1 cellular context compared by ENCODE assay signal in the genomic region with DNA sequence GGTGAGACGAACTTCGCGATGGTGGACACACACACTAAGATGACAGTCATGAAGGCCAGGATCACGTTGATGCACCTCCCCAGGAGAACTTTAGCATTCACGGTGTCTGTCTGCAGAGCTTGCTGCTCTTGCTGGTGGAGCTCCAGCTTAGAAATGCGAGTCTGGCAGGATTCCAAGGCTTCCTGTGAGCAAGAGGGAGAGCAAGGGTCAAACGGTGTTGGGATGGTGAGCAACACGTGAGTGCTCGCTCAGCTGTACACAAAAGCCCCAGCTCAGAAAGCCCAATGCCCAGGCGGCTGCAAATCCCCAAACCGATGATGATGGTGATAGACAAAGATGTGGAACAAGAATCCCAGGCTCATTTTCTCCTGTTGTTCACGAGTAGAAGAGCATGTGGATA.
A peak's percentile ranks its signal among the peaks of the same experiment; 100 is the strongest.
TF ChIP-seq lines count a peak whose summit lies in the region.

No MANE protein-coding gene starts in this region.

TF ChIP-seq in HepG2, 621 proteins besides CTCF, POLR2A, EP300 and RAD21 (continued from another document and continues in another):
- TF ChIP-seq, protein P1, sequence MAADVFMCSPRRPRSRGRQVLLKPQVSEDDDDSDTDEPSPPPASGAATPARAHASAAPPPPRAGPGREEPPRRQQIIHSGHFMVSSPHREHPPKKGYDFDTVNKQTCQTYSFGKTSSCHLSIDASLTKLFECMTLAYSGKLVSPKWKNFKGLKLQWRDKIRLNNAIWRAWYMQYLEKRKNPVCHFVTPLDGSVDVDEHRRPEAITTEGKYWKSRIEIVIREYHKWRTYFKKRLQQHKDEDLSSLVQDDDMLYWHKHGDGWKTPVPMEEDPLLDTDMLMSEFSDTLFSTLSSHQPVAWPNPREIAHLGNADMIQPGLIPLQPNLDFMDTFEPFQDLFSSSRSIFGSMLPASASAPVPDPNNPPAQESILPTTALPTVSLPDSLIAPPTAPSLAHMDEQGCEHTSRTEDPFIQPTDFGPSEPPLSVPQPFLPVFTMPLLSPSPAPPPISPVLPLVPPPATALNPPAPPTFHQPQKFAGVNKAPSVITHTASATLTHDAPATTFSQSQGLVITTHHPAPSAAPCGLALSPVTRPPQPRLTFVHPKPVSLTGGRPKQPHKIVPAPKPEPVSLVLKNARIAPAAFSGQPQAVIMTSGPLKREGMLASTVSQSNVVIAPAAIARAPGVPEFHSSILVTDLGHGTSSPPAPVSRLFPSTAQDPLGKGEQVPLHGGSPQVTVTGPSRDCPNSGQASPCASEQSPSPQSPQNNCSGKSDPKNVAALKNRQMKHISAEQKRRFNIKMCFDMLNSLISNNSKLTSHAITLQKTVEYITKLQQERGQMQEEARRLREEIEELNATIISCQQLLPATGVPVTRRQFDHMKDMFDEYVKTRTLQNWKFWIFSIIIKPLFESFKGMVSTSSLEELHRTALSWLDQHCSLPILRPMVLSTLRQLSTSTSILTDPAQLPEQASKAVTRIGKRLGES (CRISPR knock-in tag; IDR thresholded peaks at IDR 0.05; ENCODE audit: borderline replicate concordance): peak; percentile 55; the same call in 1 of the 2 replicates
- TF ChIP-seq, protein P2, sequence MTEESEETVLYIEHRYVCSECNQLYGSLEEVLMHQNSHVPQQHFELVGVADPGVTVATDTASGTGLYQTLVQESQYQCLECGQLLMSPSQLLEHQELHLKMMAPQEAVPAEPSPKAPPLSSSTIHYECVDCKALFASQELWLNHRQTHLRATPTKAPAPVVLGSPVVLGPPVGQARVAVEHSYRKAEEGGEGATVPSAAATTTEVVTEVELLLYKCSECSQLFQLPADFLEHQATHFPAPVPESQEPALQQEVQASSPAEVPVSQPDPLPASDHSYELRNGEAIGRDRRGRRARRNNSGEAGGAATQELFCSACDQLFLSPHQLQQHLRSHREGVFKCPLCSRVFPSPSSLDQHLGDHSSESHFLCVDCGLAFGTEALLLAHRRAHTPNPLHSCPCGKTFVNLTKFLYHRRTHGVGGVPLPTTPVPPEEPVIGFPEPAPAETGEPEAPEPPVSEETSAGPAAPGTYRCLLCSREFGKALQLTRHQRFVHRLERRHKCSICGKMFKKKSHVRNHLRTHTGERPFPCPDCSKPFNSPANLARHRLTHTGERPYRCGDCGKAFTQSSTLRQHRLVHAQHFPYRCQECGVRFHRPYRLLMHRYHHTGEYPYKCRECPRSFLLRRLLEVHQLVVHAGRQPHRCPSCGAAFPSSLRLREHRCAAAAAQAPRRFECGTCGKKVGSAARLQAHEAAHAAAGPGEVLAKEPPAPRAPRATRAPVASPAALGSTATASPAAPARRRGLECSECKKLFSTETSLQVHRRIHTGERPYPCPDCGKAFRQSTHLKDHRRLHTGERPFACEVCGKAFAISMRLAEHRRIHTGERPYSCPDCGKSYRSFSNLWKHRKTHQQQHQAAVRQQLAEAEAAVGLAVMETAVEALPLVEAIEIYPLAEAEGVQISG (CRISPR knock-in tag; IDR thresholded peaks at IDR 0.05): peak; percentile 61; the same call in 1 of the 2 replicates
- TF ChIP-seq, protein P3, sequence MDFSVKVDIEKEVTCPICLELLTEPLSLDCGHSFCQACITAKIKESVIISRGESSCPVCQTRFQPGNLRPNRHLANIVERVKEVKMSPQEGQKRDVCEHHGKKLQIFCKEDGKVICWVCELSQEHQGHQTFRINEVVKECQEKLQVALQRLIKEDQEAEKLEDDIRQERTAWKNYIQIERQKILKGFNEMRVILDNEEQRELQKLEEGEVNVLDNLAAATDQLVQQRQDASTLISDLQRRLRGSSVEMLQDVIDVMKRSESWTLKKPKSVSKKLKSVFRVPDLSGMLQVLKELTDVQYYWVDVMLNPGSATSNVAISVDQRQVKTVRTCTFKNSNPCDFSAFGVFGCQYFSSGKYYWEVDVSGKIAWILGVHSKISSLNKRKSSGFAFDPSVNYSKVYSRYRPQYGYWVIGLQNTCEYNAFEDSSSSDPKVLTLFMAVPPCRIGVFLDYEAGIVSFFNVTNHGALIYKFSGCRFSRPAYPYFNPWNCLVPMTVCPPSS (IDR thresholded peaks at IDR 0.05): no peak
- TF ChIP-seq ZNF251 (CRISPR knock-in tag; IDR thresholded peaks at IDR 0.05): no peak
- no peak for TF ChIP-seq SRSF9 (IDR thresholded peaks at IDR 0.05; ENCODE audit: borderline replicate concordance, insufficient read depth, low read depth, low read length, poor library complexity, severe bottlenecking)
- no peak for TF ChIP-seq ZNF510 (CRISPR knock-in tag; IDR thresholded peaks at IDR 0.05; ENCODE audit: low read depth)
- no peak for TF ChIP-seq ETV6 (CRISPR knock-in tag; conservative IDR thresholded peaks at IDR 0.05)
- TF ChIP-seq ASH2L (IDR thresholded peaks at IDR 0.05; ENCODE audit: insufficient read length, low read depth, low read length): no peak
- TF ChIP-seq, protein P4, sequence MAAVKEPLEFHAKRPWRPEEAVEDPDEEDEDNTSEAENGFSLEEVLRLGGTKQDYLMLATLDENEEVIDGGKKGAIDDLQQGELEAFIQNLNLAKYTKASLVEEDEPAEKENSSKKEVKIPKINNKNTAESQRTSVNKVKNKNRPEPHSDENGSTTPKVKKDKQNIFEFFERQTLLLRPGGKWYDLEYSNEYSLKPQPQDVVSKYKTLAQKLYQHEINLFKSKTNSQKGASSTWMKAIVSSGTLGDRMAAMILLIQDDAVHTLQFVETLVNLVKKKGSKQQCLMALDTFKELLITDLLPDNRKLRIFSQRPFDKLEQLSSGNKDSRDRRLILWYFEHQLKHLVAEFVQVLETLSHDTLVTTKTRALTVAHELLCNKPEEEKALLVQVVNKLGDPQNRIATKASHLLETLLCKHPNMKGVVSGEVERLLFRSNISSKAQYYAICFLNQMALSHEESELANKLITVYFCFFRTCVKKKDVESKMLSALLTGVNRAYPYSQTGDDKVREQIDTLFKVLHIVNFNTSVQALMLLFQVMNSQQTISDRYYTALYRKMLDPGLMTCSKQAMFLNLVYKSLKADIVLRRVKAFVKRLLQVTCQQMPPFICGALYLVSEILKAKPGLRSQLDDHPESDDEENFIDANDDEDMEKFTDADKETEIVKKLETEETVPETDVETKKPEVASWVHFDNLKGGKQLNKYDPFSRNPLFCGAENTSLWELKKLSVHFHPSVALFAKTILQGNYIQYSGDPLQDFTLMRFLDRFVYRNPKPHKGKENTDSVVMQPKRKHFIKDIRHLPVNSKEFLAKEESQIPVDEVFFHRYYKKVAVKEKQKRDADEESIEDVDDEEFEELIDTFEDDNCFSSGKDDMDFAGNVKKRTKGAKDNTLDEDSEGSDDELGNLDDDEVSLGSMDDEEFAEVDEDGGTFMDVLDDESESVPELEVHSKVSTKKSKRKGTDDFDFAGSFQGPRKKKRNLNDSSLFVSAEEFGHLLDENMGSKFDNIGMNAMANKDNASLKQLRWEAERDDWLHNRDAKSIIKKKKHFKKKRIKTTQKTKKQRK (IDR thresholded peaks at IDR 0.05; ENCODE audit: low read length): no peak
- TF ChIP-seq, protein P5, sequence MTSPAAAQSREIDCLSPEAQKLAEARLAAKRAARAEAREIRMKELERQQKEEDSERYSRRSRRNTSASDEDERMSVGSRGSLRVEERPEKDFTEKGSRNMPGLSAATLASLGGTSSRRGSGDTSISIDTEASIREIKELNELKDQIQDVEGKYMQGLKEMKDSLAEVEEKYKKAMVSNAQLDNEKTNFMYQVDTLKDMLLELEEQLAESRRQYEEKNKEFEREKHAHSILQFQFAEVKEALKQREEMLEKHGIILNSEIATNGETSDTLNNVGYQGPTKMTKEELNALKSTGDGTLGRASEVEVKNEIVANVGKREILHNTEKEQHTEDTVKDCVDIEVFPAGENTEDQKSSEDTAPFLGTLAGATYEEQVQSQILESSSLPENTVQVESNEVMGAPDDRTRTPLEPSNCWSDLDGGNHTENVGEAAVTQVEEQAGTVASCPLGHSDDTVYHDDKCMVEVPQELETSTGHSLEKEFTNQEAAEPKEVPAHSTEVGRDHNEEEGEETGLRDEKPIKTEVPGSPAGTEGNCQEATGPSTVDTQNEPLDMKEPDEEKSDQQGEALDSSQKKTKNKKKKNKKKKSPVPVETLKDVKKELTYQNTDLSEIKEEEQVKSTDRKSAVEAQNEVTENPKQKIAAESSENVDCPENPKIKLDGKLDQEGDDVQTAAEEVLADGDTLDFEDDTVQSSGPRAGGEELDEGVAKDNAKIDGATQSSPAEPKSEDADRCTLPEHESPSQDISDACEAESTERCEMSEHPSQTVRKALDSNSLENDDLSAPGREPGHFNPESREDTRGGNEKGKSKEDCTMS (CRISPR knock-in tag; conservative IDR thresholded peaks at IDR 0.05): no peak
- no peak for TF ChIP-seq ZNF678 (CRISPR knock-in tag; IDR thresholded peaks at IDR 0.05)
- TF ChIP-seq ZNF343 (CRISPR knock-in tag; IDR thresholded peaks at IDR 0.05): no peak
- no peak for TF ChIP-seq ZSCAN12 (CRISPR knock-in tag; IDR thresholded peaks at IDR 0.05)
- TF ChIP-seq, protein P6, sequence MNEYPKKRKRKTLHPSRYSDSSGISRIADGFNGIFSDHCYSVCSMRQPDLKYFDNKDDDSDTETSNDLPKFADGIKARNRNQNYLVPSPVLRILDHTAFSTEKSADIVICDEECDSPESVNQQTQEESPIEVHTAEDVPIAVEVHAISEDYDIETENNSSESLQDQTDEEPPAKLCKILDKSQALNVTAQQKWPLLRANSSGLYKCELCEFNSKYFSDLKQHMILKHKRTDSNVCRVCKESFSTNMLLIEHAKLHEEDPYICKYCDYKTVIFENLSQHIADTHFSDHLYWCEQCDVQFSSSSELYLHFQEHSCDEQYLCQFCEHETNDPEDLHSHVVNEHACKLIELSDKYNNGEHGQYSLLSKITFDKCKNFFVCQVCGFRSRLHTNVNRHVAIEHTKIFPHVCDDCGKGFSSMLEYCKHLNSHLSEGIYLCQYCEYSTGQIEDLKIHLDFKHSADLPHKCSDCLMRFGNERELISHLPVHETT (CRISPR knock-in tag; conservative IDR thresholded peaks at IDR 0.05): no peak
- no peak for TF ChIP-seq ZNF776 (CRISPR knock-in tag; IDR thresholded peaks at IDR 0.05)
- TF ChIP-seq, protein P7, sequence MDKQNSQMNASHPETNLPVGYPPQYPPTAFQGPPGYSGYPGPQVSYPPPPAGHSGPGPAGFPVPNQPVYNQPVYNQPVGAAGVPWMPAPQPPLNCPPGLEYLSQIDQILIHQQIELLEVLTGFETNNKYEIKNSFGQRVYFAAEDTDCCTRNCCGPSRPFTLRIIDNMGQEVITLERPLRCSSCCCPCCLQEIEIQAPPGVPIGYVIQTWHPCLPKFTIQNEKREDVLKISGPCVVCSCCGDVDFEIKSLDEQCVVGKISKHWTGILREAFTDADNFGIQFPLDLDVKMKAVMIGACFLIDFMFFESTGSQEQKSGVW (CRISPR knock-in tag; IDR thresholded peaks at IDR 0.05; ENCODE audit: borderline replicate concordance): no peak
- TF ChIP-seq, protein P8, sequence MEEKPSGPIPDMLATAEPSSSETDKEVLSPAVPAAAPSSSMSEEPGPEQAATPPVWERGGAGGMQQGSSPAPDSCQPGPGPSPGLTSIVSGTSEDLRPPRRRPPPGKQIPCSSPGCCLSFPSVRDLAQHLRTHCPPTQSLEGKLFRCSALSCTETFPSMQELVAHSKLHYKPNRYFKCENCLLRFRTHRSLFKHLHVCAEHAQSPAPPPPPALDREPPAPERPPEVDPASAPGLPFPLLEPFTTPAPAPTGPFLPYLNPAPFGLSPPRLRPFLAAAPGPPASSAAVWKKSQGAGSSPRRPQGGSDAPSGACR (CRISPR knock-in tag; IDR thresholded peaks at IDR 0.05): no peak
- TF ChIP-seq, protein P9, sequence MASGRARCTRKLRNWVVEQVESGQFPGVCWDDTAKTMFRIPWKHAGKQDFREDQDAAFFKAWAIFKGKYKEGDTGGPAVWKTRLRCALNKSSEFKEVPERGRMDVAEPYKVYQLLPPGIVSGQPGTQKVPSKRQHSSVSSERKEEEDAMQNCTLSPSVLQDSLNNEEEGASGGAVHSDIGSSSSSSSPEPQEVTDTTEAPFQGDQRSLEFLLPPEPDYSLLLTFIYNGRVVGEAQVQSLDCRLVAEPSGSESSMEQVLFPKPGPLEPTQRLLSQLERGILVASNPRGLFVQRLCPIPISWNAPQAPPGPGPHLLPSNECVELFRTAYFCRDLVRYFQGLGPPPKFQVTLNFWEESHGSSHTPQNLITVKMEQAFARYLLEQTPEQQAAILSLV (CRISPR knock-in tag; IDR thresholded peaks at IDR 0.05; ENCODE audit: borderline replicate concordance): no peak
- TF ChIP-seq ZNF557 (CRISPR knock-in tag; IDR thresholded peaks at IDR 0.05): no peak
- no peak for TF ChIP-seq MED13 (CRISPR knock-in tag; IDR thresholded peaks at IDR 0.05)
- TF ChIP-seq, protein P10, sequence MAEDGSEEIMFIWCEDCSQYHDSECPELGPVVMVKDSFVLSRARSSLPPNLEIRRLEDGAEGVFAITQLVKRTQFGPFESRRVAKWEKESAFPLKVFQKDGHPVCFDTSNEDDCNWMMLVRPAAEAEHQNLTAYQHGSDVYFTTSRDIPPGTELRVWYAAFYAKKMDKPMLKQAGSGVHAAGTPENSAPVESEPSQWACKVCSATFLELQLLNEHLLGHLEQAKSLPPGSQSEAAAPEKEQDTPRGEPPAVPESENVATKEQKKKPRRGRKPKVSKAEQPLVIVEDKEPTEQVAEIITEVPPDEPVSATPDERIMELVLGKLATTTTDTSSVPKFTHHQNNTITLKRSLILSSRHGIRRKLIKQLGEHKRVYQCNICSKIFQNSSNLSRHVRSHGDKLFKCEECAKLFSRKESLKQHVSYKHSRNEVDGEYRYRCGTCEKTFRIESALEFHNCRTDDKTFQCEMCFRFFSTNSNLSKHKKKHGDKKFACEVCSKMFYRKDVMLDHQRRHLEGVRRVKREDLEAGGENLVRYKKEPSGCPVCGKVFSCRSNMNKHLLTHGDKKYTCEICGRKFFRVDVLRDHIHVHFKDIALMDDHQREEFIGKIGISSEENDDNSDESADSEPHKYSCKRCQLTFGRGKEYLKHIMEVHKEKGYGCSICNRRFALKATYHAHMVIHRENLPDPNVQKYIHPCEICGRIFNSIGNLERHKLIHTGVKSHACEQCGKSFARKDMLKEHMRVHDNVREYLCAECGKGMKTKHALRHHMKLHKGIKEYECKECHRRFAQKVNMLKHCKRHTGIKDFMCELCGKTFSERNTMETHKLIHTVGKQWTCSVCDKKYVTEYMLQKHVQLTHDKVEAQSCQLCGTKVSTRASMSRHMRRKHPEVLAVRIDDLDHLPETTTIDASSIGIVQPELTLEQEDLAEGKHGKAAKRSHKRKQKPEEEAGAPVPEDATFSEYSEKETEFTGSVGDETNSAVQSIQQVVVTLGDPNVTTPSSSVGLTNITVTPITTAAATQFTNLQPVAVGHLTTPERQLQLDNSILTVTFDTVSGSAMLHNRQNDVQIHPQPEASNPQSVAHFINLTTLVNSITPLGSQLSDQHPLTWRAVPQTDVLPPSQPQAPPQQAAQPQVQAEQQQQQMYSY (CRISPR knock-in tag; IDR thresholded peaks at IDR 0.05): no peak
- no peak for TF ChIP-seq ZNF12 (CRISPR knock-in tag; IDR thresholded peaks at IDR 0.05)
- TF ChIP-seq, protein P11, sequence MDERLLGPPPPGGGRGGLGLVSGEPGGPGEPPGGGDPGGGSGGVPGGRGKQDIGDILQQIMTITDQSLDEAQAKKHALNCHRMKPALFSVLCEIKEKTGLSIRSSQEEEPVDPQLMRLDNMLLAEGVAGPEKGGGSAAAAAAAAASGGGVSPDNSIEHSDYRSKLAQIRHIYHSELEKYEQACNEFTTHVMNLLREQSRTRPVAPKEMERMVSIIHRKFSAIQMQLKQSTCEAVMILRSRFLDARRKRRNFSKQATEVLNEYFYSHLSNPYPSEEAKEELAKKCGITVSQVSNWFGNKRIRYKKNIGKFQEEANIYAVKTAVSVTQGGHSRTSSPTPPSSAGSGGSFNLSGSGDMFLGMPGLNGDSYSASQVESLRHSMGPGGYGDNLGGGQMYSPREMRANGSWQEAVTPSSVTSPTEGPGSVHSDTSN (CRISPR knock-in tag; IDR thresholded peaks at IDR 0.05): no peak
- TF ChIP-seq FOXK2 (IDR thresholded peaks at IDR 0.05): no peak
- no peak for TF ChIP-seq SNRNP70 (IDR thresholded peaks at IDR 0.05; ENCODE audit: low read depth, low read length)
- TF ChIP-seq SMC3 (IDR thresholded peaks at IDR 0.05; ENCODE audit: low read length): no peak
- no peak for TF ChIP-seq ZNF879 (CRISPR knock-in tag; IDR thresholded peaks at IDR 0.05)
- TF ChIP-seq ZFAT (CRISPR knock-in tag; conservative IDR thresholded peaks at IDR 0.05): no peak
- TF ChIP-seq ZNF331 (CRISPR knock-in tag; IDR thresholded peaks at IDR 0.05): peak; percentile 84; the same call in 1 of the 2 replicates
- TF ChIP-seq ZNF746 (CRISPR knock-in tag; IDR thresholded peaks at IDR 0.05): no peak
- no peak for TF ChIP-seq ZMYM2 (CRISPR knock-in tag; IDR thresholded peaks at IDR 0.05)
- TF ChIP-seq CHCHD3 (CRISPR knock-in tag; IDR thresholded peaks at IDR 0.05): no peak
